Comparison of ENCODE assay signal across 25 cellular contexts in genomic region chr10:71509444-71509843, GRCh38.
"Had no signal": no experiment of that assay in that cellular context is flagged by ENCODE, and none has a peak within 500 bp of the region (broad histone marks: within the 10 kb centered on the region; RNA-seq: fewer than 3 reads in every experiment).

No MANE protein-coding gene starts in this region.

- DNase-seq: activated CD4-positive, alpha-beta T cell treated with anti-CD3 and anti-CD28 coated beads for 48 hours; activated CD4-positive, alpha-beta T cell treated with anti-CD3 and anti-CD28 coated beads, Interleukin-2, amount 50 U/mL, for 4 hours; activated CD4-positive, CD25-positive, alpha-beta regulatory T cell treated with anti-CD3 and anti-CD28 coated beads, Interleukin-2, amount 50 U/mL, for 72 hours; activated CD8-positive, alpha-beta memory T cell treated with anti-CD3 and anti-CD28 coated beads, Interleukin-2, amount 50 U/mL, for 48 hours; activated CD8-positive, alpha-beta T cell treated with anti-CD3 and anti-CD28 coated beads, Interleukin-2, amount 10 ng/mL, durations not matched to agents 7 days and 5 days; activated naive CD8-positive, alpha-beta T cell treated with anti-CD3 and anti-CD28 coated beads, Interleukin-2, amount 50 U/mL, for 24 hours; activated T-cell treated with anti-CD3 and anti-CD28 coated beads, Interleukin-2, amount 50 U/mL, for 1 hour; amniotic stem cell; body of pancreas; Kasumi-1; NCI-H1092; NCI-H1417 treated with DMSO at 0.1 percent for 48 hours; NCI-H1694; NCI-H2029; NCI-H2107; NCI-H2171 treated with DMSO at 0.1 percent for 48 hours; NCI-H226; NCI-H526; NCI-H774; OCI-M1; SHP77 had no signal

- H3K27me3 Mint-ChIP-seq: activated naive CD8-positive, alpha-beta T cell treated with anti-CD3 and anti-CD28 coated beads, Interleukin-2, amount 50 U/mL, for 24 hours had no signal

- H3K9me3 Mint-ChIP-seq: activated naive CD4-positive, alpha-beta T cell treated with anti-CD3 and anti-CD28 coated beads, Interleukin-2, amount 50 U/mL, for 72 hours; activated naive CD8-positive, alpha-beta T cell treated with anti-CD3 and anti-CD28 coated beads, Interleukin-2, amount 50 U/mL, for 24 hours; central memory CD8-positive, alpha-beta T cell; T-helper 1 cell treated with Interleukin-12 subunit alpha and Interleukin-12 subunit beta and Interleukin-4 antibody, amounts not matched to agents 30 μg/mL and 1 μg/mL, for 36 hours had no signal

- H3K36me3 Mint-ChIP-seq: activated naive CD4-positive, alpha-beta T cell treated with anti-CD3 and anti-CD28 coated beads, Interleukin-2, amount 50 U/mL, for 72 hours had no signal

- H3K27ac Mint-ChIP-seq: activated CD8-positive, alpha-beta T cell treated with anti-CD3 and anti-CD28 coated beads, Interleukin-2, amount 10 ng/mL, durations not matched to agents 7 days and 5 days; activated naive CD4-positive, alpha-beta T cell treated with anti-CD3 and anti-CD28 coated beads, Interleukin-2, amount 50 U/mL, for 72 hours; activated naive CD8-positive, alpha-beta T cell treated with anti-CD3 and anti-CD28 coated beads, Interleukin-2, amount 50 U/mL, for 24 hours; T-helper 1 cell treated with Interleukin-12 subunit alpha and Interleukin-12 subunit beta and Interleukin-4 antibody, amounts not matched to agents 30 μg/mL and 1 μg/mL, for 36 hours had no signal

- H3K4me3 Mint-ChIP-seq: activated CD8-positive, alpha-beta T cell treated with anti-CD3 and anti-CD28 coated beads, Interleukin-2, amount 10 ng/mL, durations not matched to agents 7 days and 5 days; activated naive CD8-positive, alpha-beta T cell treated with anti-CD3 and anti-CD28 coated beads, Interleukin-2, amount 50 U/mL, for 24 hours; central memory CD8-positive, alpha-beta T cell; T-helper 1 cell treated with Interleukin-12 subunit alpha and Interleukin-12 subunit beta and Interleukin-4 antibody, amounts not matched to agents 30 μg/mL and 1 μg/mL, for 36 hours had no signal

- H3K4me1 Mint-ChIP-seq: activated naive CD8-positive, alpha-beta T cell treated with anti-CD3 and anti-CD28 coated beads, Interleukin-2, amount 50 U/mL, for 24 hours; central memory CD8-positive, alpha-beta T cell had no signal

- ATAC-seq: activated CD8-positive, alpha-beta T cell treated with anti-CD3 and anti-CD28 coated beads, Interleukin-2, amount 10 ng/mL, durations not matched to agents 7 days and 5 days; activated naive CD4-positive, alpha-beta T cell treated with anti-CD3 and anti-CD28 coated beads, Interleukin-2, amount 50 U/mL, for 72 hours; activated naive CD8-positive, alpha-beta T cell treated with anti-CD3 and anti-CD28 coated beads, Interleukin-2, amount 50 U/mL, for 24 hours; body of pancreas; Panc1 had no signal
